Comparison of ENCODE assay signal across 16 cellular contexts in genomic region chr7:37546677-37547076, GRCh38.
DNase-seq lines count a peak whose midpoint lies in the region; ATAC-seq and TF ChIP-seq lines count a peak whose summit lies in the region.
"Had no signal": no experiment of that assay in that cellular context is flagged by ENCODE, and none has a peak within 500 bp of the region (broad histone marks: within the 10 kb centered on the region; RNA-seq: fewer than 3 reads in every experiment).

No MANE protein-coding gene starts in this region.

- H3K36me3 ChIP-seq in breast epithelium, result no peaks in the 10 kb centered on the region

- peak; percentile 11 for DNase-seq in MCF 10A (ENCODE audit: unreplicated experiment)
- DNase-seq in breast epithelium (ENCODE audit: low spot score in 2 of 2), result no peak
- no peak for DNase-seq in mesothelial cell of epicardium (ENCODE audit: low spot score in 2 of 2, unreplicated experiment in 2 of 2)
- DNase-seq in HT-29 (ENCODE audit: low spot score), result no peak
- DNase-seq in middle frontal gyrus (ENCODE audit: extremely low spot score, low spot score), result no peak
- DNase-seq: CD8-positive, alpha-beta T cell; COR-L47; DND-41; GF-D8; HCEC 1CT; HFFc6 had no signal

- no TSS peak for BruUV-seq in MCF 10A (replicated peaks; lab: Mats Ljungman, UMichigan)

- POLR2A ChIA-PET in MCF 10A (lab: Yijun Ruan, JAX), result no interaction called here

- peaks cover 10% of the 10 kb centered on the region for H3K4me1 Mint-ChIP-seq in MCF 10A (ENCODE audit: insufficient read depth, unreplicated experiment)
- peaks cover 42% of the 10 kb centered on the region for H3K4me1 Mint-ChIP-seq in mesothelial cell of epicardium

- H3K27ac Mint-ChIP-seq in MCF 10A (ENCODE audit: low read depth, unreplicated experiment), result no peak overlapping the region
- peak overlapping the region; percentile 13 for H3K27ac Mint-ChIP-seq in mesothelial cell of epicardium
- H3K27ac Mint-ChIP-seq: CD14-positive monocyte; CD8-positive, alpha-beta T cell; HFFc6 had no signal

- TF ChIP-seq POLR2A in breast epithelium (IDR thresholded peaks at IDR 0.05), result no peak

- no peaks in the 10 kb centered on the region for H3K36me3 Mint-ChIP-seq in MCF 10A (ENCODE audit: insufficient read depth, unreplicated experiment)
- H3K36me3 Mint-ChIP-seq in mesothelial cell of epicardium, result no peaks in the 10 kb centered on the region
- H3K36me3 Mint-ChIP-seq: CD14-positive monocyte; CD8-positive, alpha-beta T cell had no signal

- TF ChIP-seq CTCF in MCF 10A (IDR thresholded peaks at IDR 0.05; ENCODE audit: unreplicated experiment), result no peak
- TF ChIP-seq CTCF in breast epithelium (IDR thresholded peaks at IDR 0.05), result no peak
- TF ChIP-seq CTCF in VCaP (conservative IDR thresholded peaks at IDR 0.05), result no peak
- TF ChIP-seq CTCF in mesothelial cell of epicardium (IDR thresholded peaks at IDR 0.05; ENCODE audit: unreplicated experiment), result no peak

- H3K4me1 ChIP-seq in breast epithelium, result no peaks in the 10 kb centered on the region

- no peak overlapping the region for H3K4me3 ChIP-seq in breast epithelium

- no peaks in the 10 kb centered on the region for H3K9me3 ChIP-seq in breast epithelium

- no peaks in the 10 kb centered on the region for H3K27me3 Mint-ChIP-seq in MCF 10A (ENCODE audit: insufficient read depth, unreplicated experiment)
- H3K27me3 Mint-ChIP-seq in mesothelial cell of epicardium (ENCODE audit: low read depth), result peaks cover 36% of the 10 kb centered on the region

- H3K9me3 Mint-ChIP-seq in MCF 10A (ENCODE audit: unreplicated experiment) (peaks cover 7% of the 10 kb centered on the region), mesothelial cell of epicardium (peaks cover 7% of the 10 kb centered on the region)
- H3K9me3 Mint-ChIP-seq: CD8-positive, alpha-beta T cell had no signal

- CTCF ChIA-PET in MCF 10A (lab: Yijun Ruan, JAX), result no interaction called here

- intact Hi-C loops in MCF 10A (cut with micrococcal nuclease) (no loop called here), breast epithelium (cut with DNase I; ENCODE audit: low total_unique reads) (no loop called here)

- ATAC-seq in HG02798 (IDR thresholded peaks at IDR 0.05; ENCODE audit: poor library complexity, unreplicated experiment) (no peak), HG02623 (IDR thresholded peaks at IDR 0.05; ENCODE audit: unreplicated experiment) (no peak)
- ATAC-seq: CD8-positive, alpha-beta T cell had no signal

- no peak overlapping the region for H3K27ac ChIP-seq in breast epithelium
- peak overlapping the region; percentile 18 for H3K27ac ChIP-seq in VCaP
- H3K27ac ChIP-seq: 22Rv1 had no signal

- no peak overlapping the region for H3K4me3 Mint-ChIP-seq in MCF 10A (ENCODE audit: unreplicated experiment)
- H3K4me3 Mint-ChIP-seq in mesothelial cell of epicardium, result no peak overlapping the region
- H3K4me3 Mint-ChIP-seq: CD14-positive monocyte; CD8-positive, alpha-beta T cell; HFFc6 had no signal

- peaks cover 0 to 4% of the 10 kb centered on the region in 2 donors for H3K27me3 ChIP-seq in breast epithelium
